21 cellular contexts compared by ENCODE assay signal in genomic region chr12:24530689-24531088, GRCh38.
"Had no signal": no experiment of that assay in that cellular context is flagged by ENCODE, and none has a peak within 500 bp of the region (broad histone marks: within the 10 kb centered on the region; RNA-seq: fewer than 3 reads in every experiment).

No MANE protein-coding gene starts in this region.

- H3K4me1 ChIP-seq: foreskin keratinocyte, left lung, upper lobe of right lung had no signal

- H3K9me3 ChIP-seq: ascending aorta, heart right ventricle, left lung, mucosa of descending colon, thyroid gland, upper lobe of right lung had no signal

- H3K27ac ChIP-seq: cardiac muscle cell, foreskin keratinocyte, left lung, thyroid gland, upper lobe of right lung, VCaP had no signal

- ATAC-seq: foreskin keratinocyte; left lung; mucosa of descending colon; sciatic nerve; stimulated activated memory B cell treated with anti-CD40 and anti-IgM and Interleukin-4, amounts not matched to agents 10 μg/mL and 1 μg/mL and 100 μg/mL, for 72 hours; stimulated activated naive CD8-positive, alpha-beta T cell treated with anti-CD3 and anti-CD28 coated beads, Interleukin-15, amount 100 ng/mL, for 72 hours; upper lobe of right lung had no signal

- H3K27me3 ChIP-seq: ascending aorta, cardiac muscle cell, foreskin keratinocyte, heart right ventricle, left lung, thyroid gland, upper lobe of right lung had no signal

- H3K36me3 ChIP-seq: ascending aorta, cardiac muscle cell, heart right ventricle, left lung, thyroid gland, upper lobe of right lung had no signal

- DNase-seq: activated CD4-positive, alpha-beta T cell treated with anti-CD3 and anti-CD28 coated beads for 4 hours; activated CD4-positive, alpha-beta T cell treated with anti-CD3 and anti-CD28 coated beads, Interleukin-2, amount 50 U/mL, for 4 hours; activated effector memory CD4-positive, alpha-beta T cell treated with Interleukin-2 at 50 U/mL for 16 hours; activated naive CD4-positive, alpha-beta T cell treated with Interleukin-2 at 50 U/mL for 16 hours; activated T-cell treated with anti-CD3 and anti-CD28 coated beads for 4 hours; cerebellar nuclear complex; cortex of kidney; foreskin keratinocyte; heart right ventricle; left lung; mucosa of descending colon; small intestine; stimulated activated CD4-positive, alpha-beta T cell treated with anti-CD3 and anti-CD28 coated beads, Interleukin-4, amount 100 ng/mL, for 24 hours; stimulated activated naive CD8-positive, alpha-beta T cell treated with anti-CD3 and anti-CD28 coated beads, Interleukin-15, amount 100 ng/mL, for 72 hours; thyroid gland; upper lobe of right lung had no signal

- H3K4me3 ChIP-seq: ascending aorta, cardiac muscle cell, heart right ventricle, left lung, mucosa of descending colon, thyroid gland, upper lobe of right lung had no signal
